Comparison of ENCODE assay signal across 1 cellular context in the genomic region with DNA sequence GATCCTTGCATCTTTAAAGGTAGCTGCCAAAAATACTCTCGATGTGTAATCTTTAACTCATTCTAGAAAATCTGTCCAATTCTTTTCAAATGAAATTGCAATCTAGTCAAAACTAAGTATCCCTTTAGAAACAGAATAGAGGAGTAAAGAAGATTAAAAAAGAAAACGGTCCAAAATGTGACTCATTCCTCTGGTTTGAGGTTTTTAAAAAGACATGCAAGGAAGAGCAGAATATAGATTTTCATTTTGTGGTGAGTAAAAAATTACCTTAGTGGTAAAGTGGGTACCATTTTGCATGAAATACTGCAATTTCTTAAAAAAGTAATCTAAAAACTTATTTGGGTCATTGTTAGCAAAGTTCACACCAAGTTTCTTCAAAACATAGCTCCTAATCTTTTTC.
TF ChIP-seq lines count a peak whose summit lies in the region.

No MANE protein-coding gene starts in this region.

TF ChIP-seq in GM12878, 131 proteins besides CTCF, POLR2A, EP300 and RAD21 (continued from another document):
- TF ChIP-seq, protein P1, sequence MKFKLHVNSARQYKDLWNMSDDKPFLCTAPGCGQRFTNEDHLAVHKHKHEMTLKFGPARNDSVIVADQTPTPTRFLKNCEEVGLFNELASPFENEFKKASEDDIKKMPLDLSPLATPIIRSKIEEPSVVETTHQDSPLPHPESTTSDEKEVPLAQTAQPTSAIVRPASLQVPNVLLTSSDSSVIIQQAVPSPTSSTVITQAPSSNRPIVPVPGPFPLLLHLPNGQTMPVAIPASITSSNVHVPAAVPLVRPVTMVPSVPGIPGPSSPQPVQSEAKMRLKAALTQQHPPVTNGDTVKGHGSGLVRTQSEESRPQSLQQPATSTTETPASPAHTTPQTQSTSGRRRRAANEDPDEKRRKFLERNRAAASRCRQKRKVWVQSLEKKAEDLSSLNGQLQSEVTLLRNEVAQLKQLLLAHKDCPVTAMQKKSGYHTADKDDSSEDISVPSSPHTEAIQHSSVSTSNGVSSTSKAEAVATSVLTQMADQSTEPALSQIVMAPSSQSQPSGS (IDR thresholded peaks at IDR 0.05; ENCODE audit: low read length), result peak; percentile 88
- TF ChIP-seq, protein P2, sequence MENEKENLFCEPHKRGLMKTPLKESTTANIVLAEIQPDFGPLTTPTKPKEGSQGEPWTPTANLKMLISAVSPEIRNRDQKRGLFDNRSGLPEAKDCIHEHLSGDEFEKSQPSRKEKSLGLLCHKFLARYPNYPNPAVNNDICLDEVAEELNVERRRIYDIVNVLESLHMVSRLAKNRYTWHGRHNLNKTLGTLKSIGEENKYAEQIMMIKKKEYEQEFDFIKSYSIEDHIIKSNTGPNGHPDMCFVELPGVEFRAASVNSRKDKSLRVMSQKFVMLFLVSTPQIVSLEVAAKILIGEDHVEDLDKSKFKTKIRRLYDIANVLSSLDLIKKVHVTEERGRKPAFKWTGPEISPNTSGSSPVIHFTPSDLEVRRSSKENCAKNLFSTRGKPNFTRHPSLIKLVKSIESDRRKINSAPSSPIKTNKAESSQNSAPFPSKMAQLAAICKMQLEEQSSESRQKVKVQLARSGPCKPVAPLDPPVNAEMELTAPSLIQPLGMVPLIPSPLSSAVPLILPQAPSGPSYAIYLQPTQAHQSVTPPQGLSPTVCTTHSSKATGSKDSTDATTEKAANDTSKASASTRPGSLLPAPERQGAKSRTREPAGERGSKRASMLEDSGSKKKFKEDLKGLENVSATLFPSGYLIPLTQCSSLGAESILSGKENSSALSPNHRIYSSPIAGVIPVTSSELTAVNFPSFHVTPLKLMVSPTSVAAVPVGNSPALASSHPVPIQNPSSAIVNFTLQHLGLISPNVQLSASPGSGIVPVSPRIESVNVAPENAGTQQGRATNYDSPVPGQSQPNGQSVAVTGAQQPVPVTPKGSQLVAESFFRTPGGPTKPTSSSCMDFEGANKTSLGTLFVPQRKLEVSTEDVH (IDR thresholded peaks at IDR 0.05; ENCODE audit: low read depth, partially characterized antibody), result no peak
- TF ChIP-seq BCL11A (IDR thresholded peaks at IDR 0.05; ENCODE audit: low read depth, low read length) (peak; percentile 70; the same call in 1 of the 2 replicates), POLR2AphosphoS2 (IDR thresholded peaks at IDR 0.05; ENCODE audit: low read depth, low read length) (no peak), HCFC1 (IDR thresholded peaks at IDR 0.05; ENCODE audit: low read length) (no peak), ZNF207 (IDR thresholded peaks at IDR 0.05; ENCODE audit: borderline replicate concordance) (no peak), TBL1XR1 (IDR thresholded peaks at IDR 0.05; ENCODE audit: low read depth, low read length) (0 out of 2 replicates have a peak, but pooled peaks have one; percentile 52), BHLHE40 (IDR thresholded peaks at IDR 0.05; ENCODE audit: borderline replicate concordance in 1 of 2, low read depth in 2 of 2, low read length in 1 of 2) (peak in 1 of 2 experiments; percentile 46; a peak in 1 of 4 replicates), ATF7 (IDR thresholded peaks at IDR 0.05; ENCODE audit: low read depth) (peak; percentile 21; the same call in 1 of the 2 replicates), GABPA (IDR thresholded peaks at IDR 0.05; ENCODE audit: low read depth) (0 out of 2 replicates have a peak, but pooled peaks have one; percentile 29), JUNB (IDR thresholded peaks at IDR 0.05) (peak; percentile 84), DPF2 (IDR thresholded peaks at IDR 0.05) (0 out of 2 replicates have a peak, but pooled peaks have one; percentile 20), ZBED1 (IDR thresholded peaks at IDR 0.05; ENCODE audit: borderline replicate concordance) (no peak), SRF (IDR thresholded peaks at IDR 0.05; ENCODE audit: low read depth in 2 of 2, low read length in 2 of 2) (no peak), TCF7 (IDR thresholded peaks at IDR 0.05; ENCODE audit: borderline replicate concordance) (peak; percentile 59; the same call in 1 of the 2 replicates), IKZF2 (IDR thresholded peaks at IDR 0.05) (peak in 1 of 2 experiments; percentile 46; a peak in 1 of 4 replicates), NFIC (IDR thresholded peaks at IDR 0.05; ENCODE audit: low read depth, low read length) (peak; percentile 97), CHD4 (IDR thresholded peaks at IDR 0.05) (no peak), CBFB (IDR thresholded peaks at IDR 0.05; ENCODE audit: low read depth) (peak; percentile 83), CREM (IDR thresholded peaks at IDR 0.05; ENCODE audit: low read depth) (peak; percentile 66), CEBPB (IDR thresholded peaks at IDR 0.05; ENCODE audit: borderline replicate concordance in 1 of 2, low read depth in 2 of 2, low read length in 2 of 2) (peak in 1 of 2 experiments; percentile 77; a peak in 1 of 4 replicates), TCF3 (IDR thresholded peaks at IDR 0.05; ENCODE audit: borderline replicate concordance, insufficient read depth, low read depth, low read length) (no peak), MTA2 (IDR thresholded peaks at IDR 0.05; ENCODE audit: low read depth) (peak; percentile 83), RUNX3 (IDR thresholded peaks at IDR 0.05; ENCODE audit: low read length) (peak; percentile 99), ZNF217 (IDR thresholded peaks at IDR 0.05) (peak; percentile 68; the same call in 1 of the 2 replicates), YBX1 (IDR thresholded peaks at IDR 0.05) (no peak), EED (IDR thresholded peaks at IDR 0.05; ENCODE audit: low read depth) (no peak), NR2F1 (conservative IDR thresholded peaks at IDR 0.05) (no peak; the same call in 1 of the 2 replicates), PAX5 (IDR thresholded peaks at IDR 0.05; ENCODE audit: borderline replicate concordance, low read depth, low read length) (no peak), ESRRA (IDR thresholded peaks at IDR 0.05; ENCODE audit: low read length) (no peak), MEF2B (IDR thresholded peaks at IDR 0.05; ENCODE audit: partially characterized antibody, poor library complexity, severe bottlenecking) (peak; percentile 57), RB1 (IDR thresholded peaks at IDR 0.05; ENCODE audit: borderline replicate concordance) (no peak), CBX5 (IDR thresholded peaks at IDR 0.05; ENCODE audit: low read depth) (0 out of 2 replicates have a peak, but pooled peaks have one; percentile 26), ZNF622 (IDR thresholded peaks at IDR 0.05) (no peak), MXI1 (IDR thresholded peaks at IDR 0.05; ENCODE audit: low read depth, low read length) (no peak), POU2F2 (IDR thresholded peaks at IDR 0.05; ENCODE audit: borderline replicate concordance, low read depth, low read length) (0 out of 3 replicates have a peak, but pooled peaks have one; percentile 18), FOXM1 (IDR thresholded peaks at IDR 0.05; ENCODE audit: low read depth, low read length) (peak; percentile 94; the same call in 1 of the 2 replicates), MEF2A (IDR thresholded peaks at IDR 0.05; ENCODE audit: insufficient read depth, low read depth, low read length) (peak; percentile 89), STAT1 (conservative IDR thresholded peaks at IDR 0.05) (no peak)
- TF ChIP-seq, protein P3, sequence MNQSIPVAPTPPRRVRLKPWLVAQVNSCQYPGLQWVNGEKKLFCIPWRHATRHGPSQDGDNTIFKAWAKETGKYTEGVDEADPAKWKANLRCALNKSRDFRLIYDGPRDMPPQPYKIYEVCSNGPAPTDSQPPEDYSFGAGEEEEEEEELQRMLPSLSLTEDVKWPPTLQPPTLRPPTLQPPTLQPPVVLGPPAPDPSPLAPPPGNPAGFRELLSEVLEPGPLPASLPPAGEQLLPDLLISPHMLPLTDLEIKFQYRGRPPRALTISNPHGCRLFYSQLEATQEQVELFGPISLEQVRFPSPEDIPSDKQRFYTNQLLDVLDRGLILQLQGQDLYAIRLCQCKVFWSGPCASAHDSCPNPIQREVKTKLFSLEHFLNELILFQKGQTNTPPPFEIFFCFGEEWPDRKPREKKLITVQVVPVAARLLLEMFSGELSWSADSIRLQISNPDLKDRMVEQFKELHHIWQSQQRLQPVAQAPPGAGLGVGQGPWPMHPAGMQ (IDR thresholded peaks at IDR 0.05; ENCODE audit: borderline replicate concordance), result no peak
- TF ChIP-seq, protein P4, sequence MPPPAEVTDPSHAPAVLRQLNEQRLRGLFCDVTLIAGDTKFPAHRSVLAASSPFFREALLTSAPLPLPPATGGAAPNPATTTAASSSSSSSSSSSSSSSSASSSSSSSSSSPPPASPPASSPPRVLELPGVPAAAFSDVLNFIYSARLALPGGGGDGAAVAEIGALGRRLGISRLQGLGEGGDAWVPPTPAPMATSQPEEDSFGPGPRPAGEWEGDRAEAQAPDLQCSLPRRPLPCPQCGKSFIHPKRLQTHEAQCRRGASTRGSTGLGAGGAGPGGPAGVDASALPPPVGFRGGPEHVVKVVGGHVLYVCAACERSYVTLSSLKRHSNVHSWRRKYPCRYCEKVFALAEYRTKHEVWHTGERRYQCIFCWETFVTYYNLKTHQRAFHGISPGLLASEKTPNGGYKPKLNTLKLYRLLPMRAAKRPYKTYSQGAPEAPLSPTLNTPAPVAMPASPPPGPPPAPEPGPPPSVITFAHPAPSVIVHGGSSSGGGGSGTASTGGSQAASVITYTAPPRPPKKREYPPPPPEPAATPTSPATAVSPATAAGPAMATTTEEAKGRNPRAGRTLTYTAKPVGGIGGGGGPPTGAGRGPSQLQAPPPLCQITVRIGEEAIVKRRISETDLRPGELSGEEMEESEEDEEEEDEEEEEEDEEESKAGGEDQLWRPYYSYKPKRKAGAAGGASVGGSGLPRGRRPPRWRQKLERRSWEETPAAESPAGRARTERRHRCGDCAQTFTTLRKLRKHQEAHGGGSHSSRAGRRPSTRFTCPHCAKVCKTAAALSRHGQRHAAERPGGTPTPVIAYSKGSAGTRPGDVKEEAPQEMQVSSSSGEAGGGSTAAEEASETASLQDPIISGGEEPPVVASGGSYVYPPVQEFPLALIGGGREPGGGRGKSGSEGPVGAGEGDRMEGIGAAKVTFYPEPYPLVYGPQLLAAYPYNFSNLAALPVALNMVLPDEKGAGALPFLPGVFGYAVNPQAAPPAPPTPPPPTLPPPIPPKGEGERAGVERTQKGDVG (CRISPR knock-in tag; IDR thresholded peaks at IDR 0.05), result no peak
- TF ChIP-seq, protein P5, sequence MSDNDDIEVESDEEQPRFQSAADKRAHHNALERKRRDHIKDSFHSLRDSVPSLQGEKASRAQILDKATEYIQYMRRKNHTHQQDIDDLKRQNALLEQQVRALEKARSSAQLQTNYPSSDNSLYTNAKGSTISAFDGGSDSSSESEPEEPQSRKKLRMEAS (IDR thresholded peaks at IDR 0.05; ENCODE audit: low read depth, low read length), result no peak
- TF ChIP-seq, protein P6, sequence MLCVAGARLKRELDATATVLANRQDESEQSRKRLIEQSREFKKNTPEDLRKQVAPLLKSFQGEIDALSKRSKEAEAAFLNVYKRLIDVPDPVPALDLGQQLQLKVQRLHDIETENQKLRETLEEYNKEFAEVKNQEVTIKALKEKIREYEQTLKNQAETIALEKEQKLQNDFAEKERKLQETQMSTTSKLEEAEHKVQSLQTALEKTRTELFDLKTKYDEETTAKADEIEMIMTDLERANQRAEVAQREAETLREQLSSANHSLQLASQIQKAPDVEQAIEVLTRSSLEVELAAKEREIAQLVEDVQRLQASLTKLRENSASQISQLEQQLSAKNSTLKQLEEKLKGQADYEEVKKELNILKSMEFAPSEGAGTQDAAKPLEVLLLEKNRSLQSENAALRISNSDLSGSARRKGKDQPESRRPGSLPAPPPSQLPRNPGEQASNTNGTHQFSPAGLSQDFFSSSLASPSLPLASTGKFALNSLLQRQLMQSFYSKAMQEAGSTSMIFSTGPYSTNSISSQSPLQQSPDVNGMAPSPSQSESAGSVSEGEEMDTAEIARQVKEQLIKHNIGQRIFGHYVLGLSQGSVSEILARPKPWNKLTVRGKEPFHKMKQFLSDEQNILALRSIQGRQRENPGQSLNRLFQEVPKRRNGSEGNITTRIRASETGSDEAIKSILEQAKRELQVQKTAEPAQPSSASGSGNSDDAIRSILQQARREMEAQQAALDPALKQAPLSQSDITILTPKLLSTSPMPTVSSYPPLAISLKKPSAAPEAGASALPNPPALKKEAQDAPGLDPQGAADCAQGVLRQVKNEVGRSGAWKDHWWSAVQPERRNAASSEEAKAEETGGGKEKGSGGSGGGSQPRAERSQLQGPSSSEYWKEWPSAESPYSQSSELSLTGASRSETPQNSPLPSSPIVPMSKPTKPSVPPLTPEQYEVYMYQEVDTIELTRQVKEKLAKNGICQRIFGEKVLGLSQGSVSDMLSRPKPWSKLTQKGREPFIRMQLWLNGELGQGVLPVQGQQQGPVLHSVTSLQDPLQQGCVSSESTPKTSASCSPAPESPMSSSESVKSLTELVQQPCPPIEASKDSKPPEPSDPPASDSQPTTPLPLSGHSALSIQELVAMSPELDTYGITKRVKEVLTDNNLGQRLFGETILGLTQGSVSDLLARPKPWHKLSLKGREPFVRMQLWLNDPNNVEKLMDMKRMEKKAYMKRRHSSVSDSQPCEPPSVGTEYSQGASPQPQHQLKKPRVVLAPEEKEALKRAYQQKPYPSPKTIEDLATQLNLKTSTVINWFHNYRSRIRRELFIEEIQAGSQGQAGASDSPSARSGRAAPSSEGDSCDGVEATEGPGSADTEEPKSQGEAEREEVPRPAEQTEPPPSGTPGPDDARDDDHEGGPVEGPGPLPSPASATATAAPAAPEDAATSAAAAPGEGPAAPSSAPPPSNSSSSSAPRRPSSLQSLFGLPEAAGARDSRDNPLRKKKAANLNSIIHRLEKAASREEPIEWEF (IDR thresholded peaks at IDR 0.05; ENCODE audit: insufficient replicate concordance, low read depth, low read length), result no peak
- TF ChIP-seq, protein P7, sequence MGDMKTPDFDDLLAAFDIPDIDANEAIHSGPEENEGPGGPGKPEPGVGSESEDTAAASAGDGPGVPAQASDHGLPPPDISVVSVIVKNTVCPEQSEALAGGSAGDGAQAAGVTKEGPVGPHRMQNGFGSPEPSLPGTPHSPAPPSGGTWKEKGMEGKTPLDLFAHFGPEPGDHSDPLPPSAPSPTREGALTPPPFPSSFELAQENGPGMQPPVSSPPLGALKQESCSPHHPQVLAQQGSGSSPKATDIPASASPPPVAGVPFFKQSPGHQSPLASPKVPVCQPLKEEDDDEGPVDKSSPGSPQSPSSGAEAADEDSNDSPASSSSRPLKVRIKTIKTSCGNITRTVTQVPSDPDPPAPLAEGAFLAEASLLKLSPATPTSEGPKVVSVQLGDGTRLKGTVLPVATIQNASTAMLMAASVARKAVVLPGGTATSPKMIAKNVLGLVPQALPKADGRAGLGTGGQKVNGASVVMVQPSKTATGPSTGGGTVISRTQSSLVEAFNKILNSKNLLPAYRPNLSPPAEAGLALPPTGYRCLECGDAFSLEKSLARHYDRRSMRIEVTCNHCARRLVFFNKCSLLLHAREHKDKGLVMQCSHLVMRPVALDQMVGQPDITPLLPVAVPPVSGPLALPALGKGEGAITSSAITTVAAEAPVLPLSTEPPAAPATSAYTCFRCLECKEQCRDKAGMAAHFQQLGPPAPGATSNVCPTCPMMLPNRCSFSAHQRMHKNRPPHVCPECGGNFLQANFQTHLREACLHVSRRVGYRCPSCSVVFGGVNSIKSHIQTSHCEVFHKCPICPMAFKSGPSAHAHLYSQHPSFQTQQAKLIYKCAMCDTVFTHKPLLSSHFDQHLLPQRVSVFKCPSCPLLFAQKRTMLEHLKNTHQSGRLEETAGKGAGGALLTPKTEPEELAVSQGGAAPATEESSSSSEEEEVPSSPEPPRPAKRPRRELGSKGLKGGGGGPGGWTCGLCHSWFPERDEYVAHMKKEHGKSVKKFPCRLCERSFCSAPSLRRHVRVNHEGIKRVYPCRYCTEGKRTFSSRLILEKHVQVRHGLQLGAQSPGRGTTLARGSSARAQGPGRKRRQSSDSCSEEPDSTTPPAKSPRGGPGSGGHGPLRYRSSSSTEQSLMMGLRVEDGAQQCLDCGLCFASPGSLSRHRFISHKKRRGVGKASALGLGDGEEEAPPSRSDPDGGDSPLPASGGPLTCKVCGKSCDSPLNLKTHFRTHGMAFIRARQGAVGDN (IDR thresholded peaks at IDR 0.05), result no peak
